8 cellular contexts compared by ENCODE assay signal in the genomic region with DNA sequence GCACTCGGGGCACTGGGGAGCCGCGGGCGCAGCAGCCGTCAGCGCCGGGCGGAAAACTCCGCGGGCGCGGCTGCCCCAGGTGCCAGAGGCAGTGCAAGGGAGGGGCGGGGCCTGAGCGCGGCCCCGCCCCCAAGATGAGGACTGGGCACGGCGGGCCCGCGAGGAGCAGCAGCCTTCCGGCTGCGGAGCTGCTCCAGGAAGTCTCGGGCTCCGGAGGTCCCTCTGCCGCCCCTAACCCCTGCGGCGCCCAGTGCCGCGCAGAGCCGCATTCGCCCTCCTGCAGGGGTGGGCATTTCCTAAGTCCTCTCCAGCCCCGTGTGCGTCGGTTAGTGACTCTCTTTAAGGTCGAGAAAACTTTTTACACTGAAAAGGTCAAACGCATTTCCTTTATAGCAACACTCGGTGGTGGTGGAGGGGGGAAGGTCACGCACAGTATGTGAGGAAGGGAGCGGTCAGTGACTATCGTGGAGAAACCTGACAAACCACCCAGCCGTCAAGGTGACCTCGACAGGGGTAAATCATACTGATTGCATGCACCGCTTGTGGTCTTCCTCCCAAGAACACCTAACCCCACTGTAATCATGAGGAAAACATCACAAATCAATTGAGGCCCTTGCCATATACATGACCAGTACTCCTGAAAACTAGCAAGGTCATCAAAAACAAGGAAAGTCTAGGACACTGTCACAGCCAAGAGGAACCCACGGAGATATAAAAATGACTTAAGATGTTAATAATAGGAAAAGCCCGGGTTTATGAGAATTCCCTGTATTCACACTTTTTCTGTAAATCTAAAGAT. TPM values are rescaled to one million over a fixed set of nuclear protein-coding genes. Genes with fewer than 3 reads are reported as not detected.
DNase-seq lines count a peak whose midpoint lies in the region; ATAC-seq and TF ChIP-seq lines count a peak whose summit lies in the region.

A gene (minus strand): TSS at position 60 of the 799 bp plus-strand sequence. CDS start 32,676 bp downstream, outside the sequence.

- no peaks in the 10 kb centered on the region for H3K27me3 Mint-ChIP-seq in naive B cell
- H3K27me3 Mint-ChIP-seq in stimulated activated naive B cell treated with anti-CD40 and anti-IgM and Interleukin-4, amounts not matched to agents 10 μg/mL and 1 μg/mL and 100 μg/mL, for 72 hours = no peaks in the 10 kb centered on the region

- peaks cover 51% of the 10 kb centered on the region for H3K79me2 ChIP-seq in OCI-LY3 (ENCODE audit: low read length)

- in situ Hi-C loops in Caki2 (cut with HindIII; ENCODE audit: low pct_unique_long_range_greater_than_20kb, low sequenced_read_pairs) = no loop called here

- peak within 1 kb of the TSS; percentile 100 for H3K4me3 ChIP-seq in OCI-LY3 (ENCODE audit: low read length)

- H4K20me1 ChIP-seq in OCI-LY3 (ENCODE audit: insufficient read depth, low read length) = peaks cover 37% of the 10 kb centered on the region

- H2AFZ ChIP-seq in OCI-LY3 (ENCODE audit: low read depth, low read length) = peak within 1 kb of the TSS; percentile 77; the same call in 1 of the 2 replicates

- no peaks in the 10 kb centered on the region for H3K36me3 Mint-ChIP-seq in naive B cell
- H3K36me3 Mint-ChIP-seq in stimulated activated naive B cell treated with anti-CD40 and anti-IgM and Interleukin-4, amounts not matched to agents 10 μg/mL and 1 μg/mL and 100 μg/mL, for 72 hours = peaks cover 22 to 26% of the 10 kb centered on the region in 2 donors

- H3K36me3 ChIP-seq in OCI-LY3 (replicated peaks; ENCODE audit: low read depth, low read length) = peaks cover 2% of the 10 kb centered on the region

- no peaks in the 10 kb centered on the region for H3K27me3 ChIP-seq in OCI-LY3 (ENCODE audit: low read depth, low read length)

- peak within 1 kb of the TSS; percentile 83 to 97 (median 94) for H3K4me3 Mint-ChIP-seq in naive B cell
- peak within 1 kb of the TSS; percentile 98 for H3K4me3 Mint-ChIP-seq in stimulated activated naive B cell treated with anti-CD40 and anti-IgM and Interleukin-4, amounts not matched to agents 10 μg/mL and 1 μg/mL and 100 μg/mL, for 72 hours

- peak; percentile 76 for ATAC-seq in GM19468 (IDR thresholded peaks at IDR 0.05; ENCODE audit: extremely low read depth, unreplicated experiment)
- ATAC-seq in esophagus mucosa = peak; percentile 76
- peak; percentile 86 to 88 for ATAC-seq in naive B cell (ENCODE audit: low read depth in 2 of 2)
- ATAC-seq in stimulated activated naive B cell treated with anti-CD40 and anti-IgM and Interleukin-4, amounts not matched to agents 10 μg/mL and 1 μg/mL and 100 μg/mL, for 72 hours (replicated peaks) = peak; percentile 78 to 82

- H3K4me1 Mint-ChIP-seq in naive B cell = peaks cover 43 to 52% (median 47%) of the 10 kb centered on the region in 3 donors
- H3K4me1 Mint-ChIP-seq in stimulated activated naive B cell treated with anti-CD40 and anti-IgM and Interleukin-4, amounts not matched to agents 10 μg/mL and 1 μg/mL and 100 μg/mL, for 72 hours = peaks cover 39 to 46% of the 10 kb centered on the region in 2 donors

- H3K27ac Mint-ChIP-seq in naive B cell = peak within 1 kb of the TSS; percentile 83 to 98 (median 96)
- peak within 1 kb of the TSS; percentile 97 for H3K27ac Mint-ChIP-seq in stimulated activated naive B cell treated with anti-CD40 and anti-IgM and Interleukin-4, amounts not matched to agents 10 μg/mL and 1 μg/mL and 100 μg/mL, for 72 hours

- H3K4me2 ChIP-seq in OCI-LY3 (ENCODE audit: low read length) = peak within 1 kb of the TSS; percentile 99

- H3K9me3 Mint-ChIP-seq in naive B cell = no peaks in the 10 kb centered on the region
- H3K9me3 Mint-ChIP-seq in stimulated activated naive B cell treated with anti-CD40 and anti-IgM and Interleukin-4, amounts not matched to agents 10 μg/mL and 1 μg/mL and 100 μg/mL, for 72 hours = peaks cover 0 to 1% of the 10 kb centered on the region in 2 donors

- TF ChIP-seq CTCF in OCI-LY3 (IDR thresholded peaks at IDR 0.05; ENCODE audit: low read depth, low read length) = no peak

- peak within 1 kb of the TSS; percentile 98 for H3K9ac ChIP-seq in OCI-LY3 (ENCODE audit: low read length)

- peak within 1 kb of the TSS; percentile 80 for H3K27ac ChIP-seq in OCI-LY3 (ENCODE audit: low read length)

- no peaks in the 10 kb centered on the region for H3K9me3 ChIP-seq in OCI-LY3 (ENCODE audit: insufficient read depth, low read length)

- H3K4me1 ChIP-seq in OCI-LY3 (ENCODE audit: low read length) = peaks cover 34% of the 10 kb centered on the region

- peak; percentile 84 for DNase-seq in Caki2 (ENCODE audit: low read depth)
- peak; percentile 91 for DNase-seq in HT-29 (ENCODE audit: low spot score)
- DNase-seq in activated T-cell treated with anti-CD3 and anti-CD28 coated beads for 48 hours (ENCODE audit: low read depth) = peak; percentile 85
- peak; percentile 78 for DNase-seq in naive B cell
- peak; percentile 76 for DNase-seq in stimulated activated naive B cell treated with anti-CD40 and anti-IgM and Interleukin-4, amounts not matched to agents 10 μg/mL and 1 μg/mL and 100 μg/mL, for 72 hours

RNA-seq across cellular contexts. Expression of the gene that starts here (rescaled TPM):
- total RNA-seq in Caki2 (2014; rRNA removed; shearing (Covaris generic); ENCODE audit: low replicate concordance) = 170 and 209 TPM in 2 replicates
- total RNA-seq in HT-29 (2014; rRNA removed; shearing (Covaris generic)) = 305 and 311 TPM in 2 replicates
- total RNA-seq in esophagus mucosa = 261 TPM
- 100 to 1,000 TPM; 146 to 167 (median 157) TPM for polyA plus RNA-seq in naive B cell (ENCODE audit: low read depth in 6 of 6)

Comparison
In these comparisons a context has a peak if more than half of its experiments do, and no peak if none do; other contexts are left out.
1. Peak in every context shown above with its lines: DNase-seq, ATAC-seq, H3K4me3 ChIP-seq and H3K27ac ChIP-seq.